ENCODE assay signal across 13 cellular contexts in the genomic region with DNA sequence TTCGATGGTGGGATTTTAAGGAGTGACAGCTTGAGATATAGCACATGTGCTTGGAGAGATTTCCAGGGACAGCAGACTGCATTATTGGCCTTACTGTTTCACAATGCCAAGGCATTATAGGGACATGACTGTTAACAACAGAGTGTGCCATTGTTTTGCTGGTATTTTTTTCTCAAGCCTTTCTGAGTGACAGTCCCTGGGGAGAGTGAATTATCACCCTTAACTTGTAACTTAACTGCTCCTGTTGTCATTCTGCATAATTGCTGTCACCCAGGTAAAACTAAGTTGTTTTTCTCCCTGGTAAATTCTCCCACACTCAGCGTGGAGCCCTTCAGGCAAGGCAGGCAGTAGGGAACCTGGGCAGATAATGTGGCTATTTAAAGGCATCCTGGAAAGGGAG.
"Had no signal": no experiment of that assay in that cellular context is flagged by ENCODE, and none has a peak within 500 bp of the region (broad histone marks: within the 10 kb centered on the region; RNA-seq: fewer than 3 reads in every experiment).

No MANE protein-coding gene starts in this region.

- ATAC-seq: activated CD4-positive, CD25-positive, alpha-beta regulatory T cell treated with anti-CD3 and anti-CD28 coated beads, Interleukin-2, amount 50 U/mL, for 24 hours; effector memory CD8-positive, alpha-beta T cell; gastroesophageal sphincter; natural killer cell treated with Interleukin-12 subunit alpha and Interleukin-12 subunit beta and Interleukin-15 and Interleukin-18, amount 100 ng/mL, for 72 hours; stimulated activated naive CD8-positive, alpha-beta T cell treated with anti-CD3 and anti-CD28 coated beads, Interleukin-15, amount 100 ng/mL, for 72 hours had no signal

- DNase-seq: activated naive CD4-positive, alpha-beta T cell treated with anti-CD3 and anti-CD28 coated beads, Interleukin-2, amount 50 U/mL, for 16 hours; activated T-cell treated with anti-CD3 and anti-CD28 coated beads, Interleukin-2, amount 50 U/mL, for 1 hour; adrenal gland; central memory CD4-positive, alpha-beta T cell; cortex of kidney; effector memory CD8-positive, alpha-beta T cell; stimulated activated CD4-positive, alpha-beta T cell treated with anti-CD3 and anti-CD28 coated beads, Interleukin-15, amount 100 ng/mL, for 24 hours; stimulated activated CD4-positive, alpha-beta T cell treated with anti-CD3 and anti-CD28 coated beads, Interleukin-4, amount 100 ng/mL, for 4 hours; stimulated activated naive CD8-positive, alpha-beta T cell treated with anti-CD3 and anti-CD28 coated beads, Interleukin-15, amount 100 ng/mL, for 72 hours had no signal

- H3K9me3 ChIP-seq: adrenal gland, gastroesophageal sphincter, thoracic aorta had no signal

- H3K4me3 ChIP-seq: adrenal gland, gastroesophageal sphincter, thoracic aorta had no signal

- H3K36me3 ChIP-seq: adrenal gland, gastroesophageal sphincter, thoracic aorta had no signal

- H3K27me3 ChIP-seq: adrenal gland, gastroesophageal sphincter had no signal

- H3K4me1 ChIP-seq: adrenal gland, gastroesophageal sphincter had no signal

- H3K27ac ChIP-seq: adrenal gland, gastroesophageal sphincter, thoracic aorta had no signal
